1 cellular context compared by ENCODE assay signal in genomic region chr1:16055613-16056520, GRCh38.
A peak's percentile ranks its signal among the peaks of the same experiment; 100 is the strongest.
TF ChIP-seq lines count a peak whose summit lies in the region.

No MANE protein-coding gene starts in this region.

TF ChIP-seq in K562, 482 proteins besides CTCF, POLR2A, EP300 and RAD21 (continued from another document and continues in another):
- TF ChIP-seq RNF219 (CRISPR knock-in tag; IDR thresholded peaks at IDR 0.05) (no peak), BCL6 (CRISPR knock-in tag; IDR thresholded peaks at IDR 0.05) (no peak), HDGF (IDR thresholded peaks at IDR 0.05) (peak; percentile 95), MNT (conservative IDR thresholded peaks at IDR 0.05) (peak; percentile 70 to 72), RAD51 (IDR thresholded peaks at IDR 0.05; ENCODE audit: borderline replicate concordance, low read depth) (0 out of 2 replicates have a peak, but pooled peaks have one; percentile 17), MAFK (IDR thresholded peaks at IDR 0.05; ENCODE audit: low read length) (peak; percentile 18; the same call in 1 of the 2 replicates), HBP1 (CRISPR knock-in tag; IDR thresholded peaks at IDR 0.05) (peak; percentile 62; the same call in 1 of the 2 replicates), CREB3 (tag; conservative IDR thresholded peaks at IDR 0.05; ENCODE audit: low read depth) (no peak), ILK (tag; IDR thresholded peaks at IDR 0.05; ENCODE audit: borderline replicate concordance, low read depth) (no peak), TEAD4 (IDR thresholded peaks at IDR 0.05; ENCODE audit: low read length) (0 out of 2 replicates have a peak, but pooled peaks have one; percentile 16), TEAD4 (CRISPR knock-in tag; IDR thresholded peaks at IDR 0.05; ENCODE audit: borderline replicate concordance) (no peak), ARID2 (IDR thresholded peaks at IDR 0.05) (peak; percentile 91), TSHZ1 (CRISPR knock-in tag; IDR thresholded peaks at IDR 0.05) (no peak), ZFP91 (CRISPR knock-in tag; IDR thresholded peaks at IDR 0.05) (peak; percentile 76), RBM14 (IDR thresholded peaks at IDR 0.05; ENCODE audit: borderline replicate concordance, insufficient read depth, low read depth, low read length) (no peak), RBM17 (IDR thresholded peaks at IDR 0.05; ENCODE audit: borderline replicate concordance, low read depth, low read length) (no peak), VEZF1 (CRISPR knock-in tag; IDR thresholded peaks at IDR 0.05) (peak; percentile 73), POLR2B (IDR thresholded peaks at IDR 0.05; ENCODE audit: low read depth, partially characterized antibody) (peak; percentile 33), XRCC3 (IDR thresholded peaks at IDR 0.05) (no peak), KLF10 (CRISPR knock-in tag; IDR thresholded peaks at IDR 0.05) (no peak), TEAD2 (tag; IDR thresholded peaks at IDR 0.05) (no peak), NFYB (IDR thresholded peaks at IDR 0.05; ENCODE audit: extremely low read depth, insufficient read length) (no peak), CHCHD3 (CRISPR knock-in tag; IDR thresholded peaks at IDR 0.05) (no peak), HMGXB4 (CRISPR knock-in tag; IDR thresholded peaks at IDR 0.05) (peak; percentile 30; the same call in 1 of the 2 replicates), EHMT2 (IDR thresholded peaks at IDR 0.05) (peak; percentile 16; the same call in 1 of the 2 replicates), XRCC5 (IDR thresholded peaks at IDR 0.05; ENCODE audit: low read depth, low read length) (peak; percentile 76), HOXB6 (CRISPR knock-in tag; IDR thresholded peaks at IDR 0.05; ENCODE audit: borderline replicate concordance) (no peak), ZNF134 (CRISPR knock-in tag; conservative IDR thresholded peaks at IDR 0.05) (no peak), TSC22D4 (tag; IDR thresholded peaks at IDR 0.05) (no peak), PTBP1 (IDR thresholded peaks at IDR 0.05; ENCODE audit: low read depth, low read length) (no peak), IRF9 (tag; IDR thresholded peaks at IDR 0.05) (no peak), MEIS2 (IDR thresholded peaks at IDR 0.05; ENCODE audit: partially characterized antibody) (no peak), MTA1 (IDR thresholded peaks at IDR 0.05; ENCODE audit: borderline replicate concordance) (0 out of 2 replicates have a peak, but pooled peaks have one; percentile 19), TBL1XR1 (IDR thresholded peaks at IDR 0.05; ENCODE audit: low read length in 2 of 2) (peak; percentile 52 to 63; a peak in 1 of 4 replicates), NCOA1 (IDR thresholded peaks at IDR 0.05; ENCODE audit: low read depth) (0 out of 2 replicates have a peak, but pooled peaks have one; percentile 29), E2F6 (IDR thresholded peaks at IDR 0.05; ENCODE audit: borderline replicate concordance in 1 of 2, extremely low read depth in 1 of 2, insufficient read depth in 1 of 2, insufficient read length in 1 of 2, low read depth in 1 of 2, low read length in 1 of 2, poor library complexity in 1 of 2, severe bottlenecking in 1 of 2) (peak in 1 of 2 experiments; percentile 23), HDAC6 (IDR thresholded peaks at IDR 0.05; ENCODE audit: low read depth, low read length) (no peak), YY1 (IDR thresholded peaks at IDR 0.05; ENCODE audit: borderline replicate concordance in 1 of 3, control insufficient read depth in 1 of 3, extremely low read depth in 1 of 3, insufficient read depth in 3 of 3, insufficient read length in 1 of 3, insufficient replicate concordance in 2 of 3, low read depth in 1 of 3, low read length in 2 of 3) (peak in 2 of 3 experiments; percentile 33 to 54), U2AF1 (optimal IDR thresholded peaks at IDR 0.05; ENCODE audit: low read depth, low read length) (no peak), GABPB2 (CRISPR knock-in tag; conservative IDR thresholded peaks at IDR 0.05) (no peak), CTBP1 (IDR thresholded peaks at IDR 0.05; ENCODE audit: borderline replicate concordance) (peak; percentile 94), FOXK2 (conservative IDR thresholded peaks at IDR 0.05 in 1 of 2, IDR thresholded peaks at IDR 0.05 in 1 of 2; ENCODE audit: low read depth in 2 of 2) (peak; percentile 98 to 99), JUND (IDR thresholded peaks at IDR 0.05; ENCODE audit: borderline replicate concordance, low read depth, low read length) (peak; percentile 58; the same call in 1 of the 2 replicates), JUND (tag; IDR thresholded peaks at IDR 0.05; ENCODE audit: borderline replicate concordance, low read depth, low read length) (no peak; the same call in 2 of the 3 replicates), SMAD3 (CRISPR knock-in tag; conservative IDR thresholded peaks at IDR 0.05) (no peak), E2F1 (CRISPR knock-in tag; IDR thresholded peaks at IDR 0.05) (no peak; the same call in 1 of the 2 replicates)
